Comparison of ENCODE assay signal across 8 cellular contexts in genomic region chr17:50095626-50096037, GRCh38. TPM values are rescaled to one million over a fixed set of nuclear protein-coding genes. Genes with fewer than 3 reads are reported as not detected.
DNase-seq lines count a peak whose midpoint lies in the region; ATAC-seq and TF ChIP-seq lines count a peak whose summit lies in the region.

No MANE protein-coding gene starts in this region.

- H3K27ac ChIP-seq in mammary epithelial cell (ENCODE audit: insufficient read depth, low read depth, low read length), result no peak overlapping the region
- H3K27ac ChIP-seq in urinary bladder (ENCODE audit: low read depth), result no peak overlapping the region

- peaks cover 29% of the 10 kb centered on the region for H3K4me1 Mint-ChIP-seq in activated T-cell treated with anti-CD3 and anti-CD28 coated beads, Interleukin-2, amount 50 U/mL, for 4 hours (ENCODE audit: low read depth)
- peaks cover 21% of the 10 kb centered on the region for H3K4me1 Mint-ChIP-seq in memory B cell

- H3K4me1 ChIP-seq in mammary epithelial cell (ENCODE audit: insufficient read depth, low read length) (peaks cover 9% of the 10 kb centered on the region), urinary bladder (ENCODE audit: insufficient read depth) (no peaks in the 10 kb centered on the region)

- no peaks in the 10 kb centered on the region for H3K27me3 Mint-ChIP-seq in activated T-cell treated with anti-CD3 and anti-CD28 coated beads, Interleukin-2, amount 50 U/mL, for 4 hours (ENCODE audit: low read depth)
- H3K27me3 Mint-ChIP-seq in memory B cell, result no peaks in the 10 kb centered on the region

- peaks cover 9% of the 10 kb centered on the region for H3K36me3 ChIP-seq in mammary epithelial cell (ENCODE audit: insufficient read depth, low read length)
- no peaks in the 10 kb centered on the region for H3K36me3 ChIP-seq in urinary bladder (ENCODE audit: insufficient read depth)

- H3K9me3 Mint-ChIP-seq in activated T-cell treated with anti-CD3 and anti-CD28 coated beads, Interleukin-2, amount 50 U/mL, for 4 hours, result no peaks in the 10 kb centered on the region
- no peaks in the 10 kb centered on the region for H3K9me3 Mint-ChIP-seq in memory B cell

- ATAC-seq in activated T-cell treated with anti-CD3 and anti-CD28 coated beads, Interleukin-2, amount 50 U/mL, for 4 hours, result no peak
- no peak for ATAC-seq in memory B cell (ENCODE audit: low read depth)
- no peak for ATAC-seq in GM19463 (IDR thresholded peaks at IDR 0.05; ENCODE audit: unreplicated experiment)

- H3K27me3 ChIP-seq in mammary epithelial cell (ENCODE audit: insufficient read depth, low read length), result no peaks in the 10 kb centered on the region

- no peaks in the 10 kb centered on the region for H4K20me1 ChIP-seq in mammary epithelial cell (ENCODE audit: insufficient read depth, low read length)

- H3K9ac ChIP-seq in mammary epithelial cell (ENCODE audit: insufficient read depth, low read length), result no peak overlapping the region

- peak overlapping the region; percentile 50 for H3K4me2 ChIP-seq in mammary epithelial cell (ENCODE audit: insufficient read depth, low read depth, low read length)

- dilution Hi-C loops in mammary epithelial cell (cut with HindIII; ENCODE audit: low sequenced_read_pairs), result loop anchor here (5.0 kb wide), 1 partner anchor 37 kb away; the partner anchor contains the start of gene SAMD14

- H3K4me3 Mint-ChIP-seq in activated T-cell treated with anti-CD3 and anti-CD28 coated beads, Interleukin-2, amount 50 U/mL, for 4 hours, result peak overlapping the region; percentile 93
- peak overlapping the region; percentile 92 for H3K4me3 Mint-ChIP-seq in memory B cell

- peaks cover 3% of the 10 kb centered on the region for H3K36me3 Mint-ChIP-seq in activated T-cell treated with anti-CD3 and anti-CD28 coated beads, Interleukin-2, amount 50 U/mL, for 4 hours (ENCODE audit: insufficient read depth)
- peaks cover 2% of the 10 kb centered on the region for H3K36me3 Mint-ChIP-seq in memory B cell

- no peaks in the 10 kb centered on the region for H3K9me3 ChIP-seq in mammary epithelial cell (replicated peaks; ENCODE audit: insufficient read depth, low read length)

- CTCF ChIA-PET in mammary epithelial cell (lab: Charles Lee; ENCODE audit: low non-redundant PET), result interaction anchor here (0.7 kb wide), 1 partner anchor 27 kb away, joined by 3 read pairs; no protein-coding TSS in a partner anchor

- intact Hi-C loops in mammary epithelial cell (cut with micrococcal nuclease), result loop anchor here (2.0 kb wide), 2 partner anchors 45 to 69 kb away; no protein-coding TSS in a partner anchor

- BruUV-seq in mammary epithelial cell (replicated peaks; lab: Mats Ljungman, UMichigan), result no TSS peak

- H3K79me2 ChIP-seq in mammary epithelial cell (ENCODE audit: insufficient read depth, low read length), result no peaks in the 10 kb centered on the region

- H3K4me3 ChIP-seq in mammary epithelial cell (replicated peaks in 1 of 3; ENCODE audit: insufficient read depth in 1 of 3, low read depth in 2 of 3, low read length in 3 of 3), result peak overlapping the region in 1 of 3 experiments; percentile 54
- H3K4me3 ChIP-seq in urinary bladder (ENCODE audit: low read depth, low read length), result peak overlapping the region; percentile 97

- no peak overlapping the region for H2AFZ ChIP-seq in mammary epithelial cell (ENCODE audit: low read depth, low read length)

- WGBS in mammary epithelial cell (ENCODE audit: low coverage, missing lambda C conversion rate), result 2% methylated on average over 6 of the region's 12 CpGs
- 2% methylated on average over 12 of the region's 12 CpGs for WGBS in urinary bladder

- H3K27ac Mint-ChIP-seq in memory B cell, result peak overlapping the region; percentile 87

- in situ Hi-C loops in mammary epithelial cell (cut with MboI; ENCODE audit: low sequenced_read_pairs in 2 of 2), result no loop called here

- DNase-seq in activated T-cell treated with anti-CD3 and anti-CD28 coated beads, Interleukin-2, amount 50 U/mL, for 4 hours, result no peak
- DNase-seq in activated T-cell treated with anti-CD3 and anti-CD28 coated beads, Interleukin-2, amount 50 U/mL, for 1 hour, result no peak
- DNase-seq in mammary epithelial cell, result no peak
- DNase-seq in memory B cell (ENCODE audit: low spot score in 2 of 2), result no peak
- no peak for DNase-seq in NCI-H1436 (lab: John Stamatoyannopoulos, UW)
- no peak for DNase-seq in RPMI8226

- no peak for TF ChIP-seq CTCF in mammary epithelial cell (conservative IDR thresholded peaks at IDR 0.05 in 1 of 2, IDR thresholded peaks at IDR 0.05 in 1 of 2; ENCODE audit: extremely low read depth in 1 of 2, insufficient read depth in 1 of 2, low read depth in 1 of 2, low read length in 2 of 2)

RNA-seq across cellular contexts. Expression of gene PDK2, which starts 0.5 kb away (rescaled TPM):
- total RNA-seq in activated T-cell treated with anti-CD3 and anti-CD28 coated beads, Interleukin-2, amount 50 U/mL, for 4 hours, result 10 to 100 TPM in 1 of 3 donors, 1 to 10 TPM in 2; 8.8 to 11.7 (median 9.2) TPM
- total RNA-seq in mammary epithelial cell (10 to 100 TPM; 18.2 to 24.8 TPM), urinary bladder (15.9 TPM)
- polyA plus RNA-seq in mammary epithelial cell (7.7 TPM), urinary bladder (55.0 TPM)
- polyA minus RNA-seq in mammary epithelial cell, result 13.5 TPM

RNA-seq across cellular contexts. Expression of gene SAMD14, which starts 34.3 kb away (rescaled TPM):
- total RNA-seq in activated T-cell treated with anti-CD3 and anti-CD28 coated beads, Interleukin-2, amount 50 U/mL, for 4 hours, result under 1 TPM; 0.47 to 0.78 (median 0.52) TPM
- under 1 TPM; 0.12 to 0.33 TPM for total RNA-seq in mammary epithelial cell
- 0.05 TPM for polyA plus RNA-seq in mammary epithelial cell
- 0.98 TPM for polyA minus RNA-seq in mammary epithelial cell
- 2.2 TPM for total RNA-seq in urinary bladder
- 3.7 TPM for polyA plus RNA-seq in urinary bladder

RNA-seq across cellular contexts. Expression of gene ITGA3, which starts 39.7 kb away (rescaled TPM):
- total RNA-seq in activated T-cell treated with anti-CD3 and anti-CD28 coated beads, Interleukin-2, amount 50 U/mL, for 4 hours, result 10 to 100 TPM in 1 of 3 donors, 1 to 10 TPM in 2; 9.2 to 10.2 (median 9.4) TPM
- total RNA-seq in mammary epithelial cell (1,000 to 10,000 TPM; 1,418 to 2,030 TPM), urinary bladder (26.0 TPM)
- polyA plus RNA-seq in mammary epithelial cell (1,026 TPM), urinary bladder (54.9 TPM)
- polyA minus RNA-seq in mammary epithelial cell, result 2,074 TPM

RNA-seq across cellular contexts. Expression of gene PPP1R9B, which starts 54.8 kb away (rescaled TPM):
- 10 to 100 TPM; 70.2 to 82.2 (median 76.6) TPM for total RNA-seq in activated T-cell treated with anti-CD3 and anti-CD28 coated beads, Interleukin-2, amount 50 U/mL, for 4 hours
- 10 to 100 TPM; 19.5 to 46.7 TPM for total RNA-seq in mammary epithelial cell
- 13.7 TPM for polyA plus RNA-seq in mammary epithelial cell
- 19.9 TPM for polyA minus RNA-seq in mammary epithelial cell
- 16.6 TPM for total RNA-seq in urinary bladder
- 29.6 TPM for polyA plus RNA-seq in urinary bladder

Comparison
In these comparisons a context has a peak if more than half of its experiments do, and no peak if none do; other contexts are left out.
1. RNA of gene ITGA3, which starts 39.7 kb away (total RNA-seq): 1,418 to 2,030 TPM in mammary epithelial cell; 26.0 TPM in urinary bladder (single experiment) and 9.2 to 10.2 TPM in activated T-cell treated with anti-CD3 and anti-CD28 coated beads, Interleukin-2, amount 50 U/mL, for 4 hours; every median in the first group is over 10 times any median in the second.